ENCODE assay signal across 8 cellular contexts in the genomic region with DNA sequence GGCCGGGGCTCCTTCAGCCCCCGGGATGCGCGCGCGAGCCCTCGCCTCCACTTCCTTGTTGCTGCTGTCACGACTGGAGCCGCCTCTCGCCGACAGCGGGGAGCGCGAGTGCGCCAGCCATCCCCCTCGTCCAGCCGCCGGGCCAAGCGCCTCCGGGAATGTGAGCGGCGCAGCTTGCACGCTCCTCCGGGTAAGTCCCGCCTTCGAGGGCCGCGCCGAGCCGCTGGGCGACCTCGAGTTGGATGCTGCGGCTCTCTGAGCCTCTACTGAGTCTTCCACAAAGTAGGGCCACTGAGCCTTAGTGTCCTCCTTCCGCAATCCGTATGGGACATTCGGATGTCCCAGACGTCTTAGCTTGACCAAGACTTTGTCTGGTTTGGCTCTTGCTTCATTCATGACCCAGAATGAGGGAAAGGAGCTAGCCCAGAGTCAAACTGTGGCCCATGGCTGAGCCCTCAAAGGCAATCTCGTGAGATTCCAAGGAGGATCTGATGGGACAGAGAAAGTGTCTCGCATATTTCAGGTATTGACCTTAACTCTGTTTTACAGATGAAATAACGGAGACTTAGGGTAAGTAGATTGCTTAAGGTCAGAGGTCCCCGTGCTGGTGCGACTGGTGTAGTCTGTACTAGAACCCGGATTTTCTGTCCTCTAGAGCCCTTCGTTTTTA. TPM values are rescaled to one million over a fixed set of nuclear protein-coding genes. Genes with fewer than 3 reads are reported as not detected.
DNase-seq lines count a peak whose midpoint lies in the region; ATAC-seq, FAIRE-seq and TF ChIP-seq lines count a peak whose summit lies in the region.

No MANE protein-coding gene starts in this region.

- no peak for FAIRE-seq in pancreas (lab: Jason Lieb, UNC)
- no peak for FAIRE-seq in HTR-8/SVneo (lab: Jason Lieb, UNC)

- H3K79me2 ChIP-seq in OCI-LY1 (ENCODE audit: insufficient read depth, low read length), result peaks cover 26% of the 10 kb centered on the region

- peak overlapping the region; percentile 93 for H3K9ac ChIP-seq in OCI-LY1 (ENCODE audit: low read length)

- H4K20me1 ChIP-seq in OCI-LY1 (ENCODE audit: insufficient read depth, low read length), result no peaks in the 10 kb centered on the region

- CTCF ChIA-PET in CD4-positive, alpha-beta memory T cell (lab: Charles Lee; ENCODE audit: partially characterized antibody), result interaction anchor here (1.2 to 3.2 kb wide), 3 partner anchors 10 to 42 kb away, joined by 3 to 16 read pairs (median 5); no protein-coding TSS in a partner anchor

- H3K9me3 Mint-ChIP-seq in CD4-positive, alpha-beta memory T cell, result no peaks in the 10 kb centered on the region

- no peaks in the 10 kb centered on the region for H3K9me3 ChIP-seq in CD4-positive, alpha-beta memory T cell (ENCODE audit: control insufficient read depth in 1 of 2, low read length in 2 of 2)
- no peaks in the 10 kb centered on the region for H3K9me3 ChIP-seq in HAP-1
- H3K9me3 ChIP-seq in OCI-LY1 (ENCODE audit: low read length), result no peaks in the 10 kb centered on the region
- no peaks in the 10 kb centered on the region for H3K9me3 ChIP-seq in gastroesophageal sphincter
- no peaks in the 10 kb centered on the region for H3K9me3 ChIP-seq in pancreas
- H3K9me3 ChIP-seq in uterus, result no peaks in the 10 kb centered on the region

- H3K9me2 ChIP-seq in OCI-LY1 (ENCODE audit: low read depth, low read length), result no peaks in the 10 kb centered on the region

- H3K27ac ChIP-seq in CD4-positive, alpha-beta memory T cell (ENCODE audit: low read depth, low read length), result peak overlapping the region; percentile 80
- H3K27ac ChIP-seq in OCI-LY1 (ENCODE audit: low read depth, low read length, poor library complexity, severe bottlenecking), result peak overlapping the region; percentile 55
- H3K27ac ChIP-seq in gastroesophageal sphincter, result peak overlapping the region; percentile 81 to 94 (median 91)
- peak overlapping the region; percentile 82 to 93 (median 88) for H3K27ac ChIP-seq in pancreas
- peak overlapping the region; percentile 87 for H3K27ac ChIP-seq in uterus

- DNase-seq in CD4-positive, alpha-beta memory T cell, result peak in 2 of 5 donors; percentile 27 to 48
- DNase-seq in HAP-1 (ENCODE audit: low spot score in 2 of 2) (peak in 1 of 2 experiments; percentile 51), pancreas (peak; percentile 29 to 82 (median 54)), uterus (peak in 1 of 2 donors; percentile 42), HTR-8/SVneo (ENCODE audit: insufficient read length, low spot score) (no peak)
- peak; percentile 82 for DNase-seq in activated effector memory CD4-positive, alpha-beta T cell treated with anti-CD3 and anti-CD28 coated beads, Interleukin-2, amount 50 U/mL, for 16 hours

- TF ChIP-seq CTCF in OCI-LY1 (IDR thresholded peaks at IDR 0.05; ENCODE audit: low read length) (no peak), gastroesophageal sphincter (IDR thresholded peaks at IDR 0.05) (no peak), pancreas (IDR thresholded peaks at IDR 0.05) (no peak), uterus (IDR thresholded peaks at IDR 0.05) (no peak)

- POLR2A ChIA-PET in CD4-positive, alpha-beta memory T cell (lab: Charles Lee; ENCODE audit: partially characterized antibody), result interaction anchor here (0.8 to 3.2 kb wide), 13 partner anchors 8 to 1771 kb away, joined by 3 to 35 read pairs (median 3); partner anchors contain the start of genes CSNK1A1, G3BP1, RBM22 and SLC26A2

- H3K4me1 Mint-ChIP-seq in CD4-positive, alpha-beta memory T cell, result peaks cover 34 to 50% (median 44%) of the 10 kb centered on the region in 4 donors

- no peaks in the 10 kb centered on the region for H3K27me3 ChIP-seq in CD4-positive, alpha-beta memory T cell (ENCODE audit: insufficient read depth, low read length)
- H3K27me3 ChIP-seq in HAP-1 (ENCODE audit: low read depth), result no peaks in the 10 kb centered on the region
- H3K27me3 ChIP-seq in OCI-LY1 (ENCODE audit: insufficient read depth, low read length), result no peaks in the 10 kb centered on the region
- H3K27me3 ChIP-seq in gastroesophageal sphincter, result no peaks in the 10 kb centered on the region
- H3K27me3 ChIP-seq in pancreas, result no peaks in the 10 kb centered on the region
- H3K27me3 ChIP-seq in uterus, result no peaks in the 10 kb centered on the region

- H3K36me3 Mint-ChIP-seq in CD4-positive, alpha-beta memory T cell, result peaks cover 15 to 28% of the 10 kb centered on the region in 2 donors

- 0 to 4% methylated on average over 7 of the region's 44 CpGs for WGBS in gastroesophageal sphincter (ENCODE audit: low coverage in 1 of 2), 2 donors
- 0% methylated on average over 38 to 44 of the region's 44 CpGs for WGBS in pancreas, 2 donors

- intact Hi-C loops in CD4-positive, alpha-beta memory T cell (cut with micrococcal nuclease), result loop anchor here (1.0 to 10.0 kb wide), 5 partner anchors 11 to 646 kb away; partner anchors contain the start of genes CSNK1A1, PCYOX1L, SLC26A2 and TCOF1
- intact Hi-C loops in pancreas (cut with DNase I) (no loop called here), uterus (cut with DNase I; ENCODE audit: low total_unique reads) (no loop called here)

- in situ Hi-C loops in HAP-1 (cut with MboI; ENCODE audit: low sequenced_read_pairs), result no loop called here

- H2AFZ ChIP-seq in OCI-LY1 (ENCODE audit: low read length), result no peak overlapping the region

- no peaks in the 10 kb centered on the region for H3K27me3 Mint-ChIP-seq in CD4-positive, alpha-beta memory T cell

- no peaks in the 10 kb centered on the region for H3F3A ChIP-seq in OCI-LY1 (ENCODE audit: insufficient read depth, low read length)

- TF ChIP-seq EP300 in gastroesophageal sphincter (IDR thresholded peaks at IDR 0.05), result no peak

- H3K4me2 ChIP-seq in OCI-LY1 (ENCODE audit: low read length), result peak overlapping the region; percentile 70

- H3K36me3 ChIP-seq in CD4-positive, alpha-beta memory T cell (ENCODE audit: insufficient read depth, low read length), result peaks cover 16% of the 10 kb centered on the region
- H3K36me3 ChIP-seq in HAP-1 (replicated peaks) (peaks cover 17% of the 10 kb centered on the region), OCI-LY1 (ENCODE audit: insufficient read depth, low read length) (peaks cover 25% of the 10 kb centered on the region), gastroesophageal sphincter (peaks cover 0 to 17% of the 10 kb centered on the region in 2 donors), pancreas (peaks cover 0 to 6% (median 0%) of the 10 kb centered on the region in 3 donors), uterus (no peaks in the 10 kb centered on the region)

- peak overlapping the region; percentile 94 to 99 (median 97) for H3K4me3 Mint-ChIP-seq in CD4-positive, alpha-beta memory T cell

- H3K4me3 ChIP-seq in CD4-positive, alpha-beta memory T cell (ENCODE audit: low read length in 2 of 2), result peak overlapping the region; percentile 85 to 86
- peak overlapping the region; percentile 85 for H3K4me3 ChIP-seq in HAP-1
- peak overlapping the region; percentile 86 for H3K4me3 ChIP-seq in OCI-LY1 (ENCODE audit: low read depth, low read length, poor library complexity, severe bottlenecking)
- H3K4me3 ChIP-seq in gastroesophageal sphincter, result peak overlapping the region; percentile 88 to 97
- peak overlapping the region; percentile 82 to 100 (median 95) for H3K4me3 ChIP-seq in pancreas
- H3K4me3 ChIP-seq in uterus, result peak overlapping the region; percentile 61 to 81

- H3K27ac Mint-ChIP-seq in CD4-positive, alpha-beta memory T cell, result peak overlapping the region; percentile 81 to 99 (median 97)

- H3K4me1 ChIP-seq in CD4-positive, alpha-beta memory T cell (ENCODE audit: insufficient read depth, low read length), result peaks cover 28% of the 10 kb centered on the region
- H3K4me1 ChIP-seq in HAP-1 (peaks cover 10% of the 10 kb centered on the region), OCI-LY1 (ENCODE audit: insufficient read depth, low read length, severe bottlenecking) (peaks cover 22% of the 10 kb centered on the region), gastroesophageal sphincter (peaks cover 9 to 38% (median 19%) of the 10 kb centered on the region in 3 donors), pancreas (peaks cover 14 to 18% (median 16%) of the 10 kb centered on the region in 3 donors), uterus (no peaks in the 10 kb centered on the region)

- peak; percentile 46 for ATAC-seq in gastroesophageal sphincter
- peak; percentile 40 to 67 (median 53) for ATAC-seq in pancreas

- TF ChIP-seq POLR2A in gastroesophageal sphincter (IDR thresholded peaks at IDR 0.05) (no peak), uterus (IDR thresholded peaks at IDR 0.05) (no peak)

RNA-seq across cellular contexts. Expression of gene HMGXB3, which starts 0.6 kb away (rescaled TPM):
- total RNA-seq in CD4-positive, alpha-beta memory T cell, result 10 to 100 TPM; 35.3 to 35.4 TPM
- 10 to 100 TPM in 1 of 2 donors, 1 to 10 TPM in 1; 8.5 to 14.6 TPM for polyA plus RNA-seq in CD4-positive, alpha-beta memory T cell
- 10 to 100 TPM; 21.8 to 30.2 (median 24.2) TPM for total RNA-seq in gastroesophageal sphincter
- total RNA-seq in pancreas, result 10 to 100 TPM in 4 of 6 donors, 1 to 10 TPM in 2; 8.6 to 16.4 (median 10.7) TPM
- 10 to 100 TPM; 20.7 to 21.4 TPM for polyA plus RNA-seq in pancreas
- 10 to 100 TPM; 19.0 to 43.4 (median 30.2) TPM for total RNA-seq in uterus

RNA-seq across cellular contexts. Expression of gene TIGD6, which starts 0.7 kb away (rescaled TPM):
- 1 to 10 TPM; 5.8 to 6.8 TPM for total RNA-seq in CD4-positive, alpha-beta memory T cell
- polyA plus RNA-seq in CD4-positive, alpha-beta memory T cell, result 1 to 10 TPM; 1.3 TPM
- total RNA-seq in gastroesophageal sphincter (1 to 10 TPM; 2.4 to 5.1 (median 3.8) TPM), pancreas (1 to 10 TPM; 1.5 to 3.6 (median 2.0) TPM), uterus (1 to 10 TPM; 1.2 to 6.8 (median 2.7) TPM)
- polyA plus RNA-seq in pancreas, result 1 to 10 TPM; 2.3 to 2.6 TPM

RNA-seq across cellular contexts. Expression of gene SLC26A2, which starts 40.6 kb away (rescaled TPM):
- total RNA-seq in CD4-positive, alpha-beta memory T cell, result 10 to 100 TPM; 14.2 to 14.3 TPM
- 1 to 10 TPM; 1.4 to 4.0 TPM for polyA plus RNA-seq in CD4-positive, alpha-beta memory T cell
- total RNA-seq in gastroesophageal sphincter, result 10 to 100 TPM in 1 of 4 donors, 1 to 10 TPM in 3; 7.9 to 14.5 (median 8.6) TPM
- 1 to 10 TPM; 3.1 to 7.4 (median 4.4) TPM for total RNA-seq in pancreas
- polyA plus RNA-seq in pancreas, result 1 to 10 TPM; 1.1 to 3.0 TPM
- total RNA-seq in uterus, result 10 to 100 TPM in 3 of 4 donors, 1 to 10 TPM in 1; 4.6 to 42.9 (median 15.6) TPM

RNA-seq across cellular contexts. Expression of gene PDE6A, which starts 56.5 kb away (rescaled TPM):
- not detected for total RNA-seq in CD4-positive, alpha-beta memory T cell
- polyA plus RNA-seq in CD4-positive, alpha-beta memory T cell, result not detected
- total RNA-seq in gastroesophageal sphincter (under 1 TPM in 1 of 4 donors, not detected in 3; 0.05 TPM), pancreas (not detected), uterus (under 1 TPM in 1 of 4 donors, not detected in 3; 0.07 TPM)
- not detected for polyA plus RNA-seq in pancreas
